ENCODE assay signal across 11 cellular contexts in the genomic region with DNA sequence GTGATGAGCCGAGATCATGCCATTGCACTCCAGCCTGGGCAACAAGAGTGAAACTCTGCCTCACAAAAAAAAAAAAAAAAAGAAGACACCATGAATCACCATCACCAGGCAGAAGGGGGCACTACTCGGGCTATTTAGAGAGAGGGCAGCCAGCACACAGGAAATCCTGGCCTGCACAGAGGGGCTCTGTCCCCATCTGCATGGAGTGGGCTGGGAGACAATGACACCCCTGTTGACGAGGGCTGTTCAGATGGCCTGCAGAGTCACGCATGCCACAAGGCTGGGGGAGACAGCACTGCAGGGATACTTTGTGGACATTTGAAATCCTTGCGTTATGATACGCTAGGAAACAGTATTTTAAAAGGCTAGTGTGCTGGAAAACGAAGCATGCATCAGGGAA. TPM values are rescaled to one million over a fixed set of nuclear protein-coding genes. Genes with fewer than 3 reads are reported as not detected.
A peak's percentile ranks its signal among the peaks of the same experiment; 100 is the strongest.
DNase-seq lines count a peak whose midpoint lies in the region; ATAC-seq and TF ChIP-seq lines count a peak whose summit lies in the region.
"Had no signal": no experiment of that assay in that cellular context is flagged by ENCODE, and none has a peak within 500 bp of the region (broad histone marks: within the 10 kb centered on the region; RNA-seq: fewer than 3 reads in every experiment).

No MANE protein-coding gene starts in this region.

- ATAC-seq in GM21529 (IDR thresholded peaks at IDR 0.05; ENCODE audit: unreplicated experiment), result no peak
- ATAC-seq in GM21367 (IDR thresholded peaks at IDR 0.05; ENCODE audit: unreplicated experiment), result no peak
- ATAC-seq: stimulated activated naive B cell treated with anti-CD40 and anti-IgM and Interleukin-4, amounts not matched to agents 10 μg/mL and 1 μg/mL and 100 μg/mL, for 72 hours had no signal

- H3K4me3 ChIP-seq in Caco-2 (ENCODE audit: low read depth, low read length), result no peak overlapping the region
- H3K4me3 ChIP-seq in dorsolateral prefrontal cortex, result peak overlapping the region in 1 of 59 donors; percentile 7
- no peak overlapping the region for H3K4me3 ChIP-seq in Peyer's patch
- H3K4me3 ChIP-seq: adrenal gland had no signal

- H3K27ac ChIP-seq in dorsolateral prefrontal cortex, result peak overlapping the region; percentile 71 to 100 (median 95)
- H3K27ac ChIP-seq in Peyer's patch, result no peak overlapping the region
- H3K27ac ChIP-seq: adrenal gland had no signal

- intact Hi-C loops in Caco-2 (cut with micrococcal nuclease; ENCODE audit: unreplicated experiment), result no loop called here
- intact Hi-C loops in dorsolateral prefrontal cortex (cut with DNase I), result no loop called here

- H3K4me1 ChIP-seq in Caco-2 (peaks cover 35% of the 10 kb centered on the region), Peyer's patch (peaks cover 6 to 39% (median 23%) of the 10 kb centered on the region in 4 donors)

- H3K36me3 Mint-ChIP-seq in Caco-2 (ENCODE audit: insufficient read depth, unreplicated experiment), result peaks cover under 1% of the 10 kb centered on the region
- H3K36me3 Mint-ChIP-seq: stimulated activated naive B cell treated with anti-CD40 and anti-IgM and Interleukin-4, amounts not matched to agents 10 μg/mL and 1 μg/mL and 100 μg/mL, for 72 hours had no signal

- CTCF ChIA-PET in Caco-2 (lab: Charles Lee), result interaction anchor here (0.6 kb wide), 1 partner anchor 9 kb away, joined by 4 read pairs; no protein-coding TSS in a partner anchor

- H3K27me3 Mint-ChIP-seq in Caco-2 (ENCODE audit: insufficient read depth, unreplicated experiment), result no peaks in the 10 kb centered on the region

- H3K36me3 ChIP-seq in Caco-2 (ENCODE audit: control insufficient read depth, insufficient read depth, low read length), result no peaks in the 10 kb centered on the region
- H3K36me3 ChIP-seq in Peyer's patch, result no peaks in the 10 kb centered on the region
- H3K36me3 ChIP-seq: adrenal gland had no signal

- no peaks in the 10 kb centered on the region for H3K27me3 ChIP-seq in Caco-2 (replicated peaks; ENCODE audit: control insufficient read depth, insufficient read depth, low read length)
- H3K27me3 ChIP-seq in dorsolateral prefrontal cortex, result no peaks in the 10 kb centered on the region
- H3K27me3 ChIP-seq in Peyer's patch, result no peaks in the 10 kb centered on the region
- H3K27me3 ChIP-seq: adrenal gland had no signal

- no peak for TF ChIP-seq CTCF in Caco-2 (IDR thresholded peaks at IDR 0.05; ENCODE audit: insufficient read depth in 1 of 2, low read depth in 1 of 2, low read length in 1 of 2, severe bottlenecking in 1 of 2, unreplicated experiment in 1 of 2)
- peak in 54 of 56 donors; percentile 25 to 73 (median 50) for TF ChIP-seq CTCF in dorsolateral prefrontal cortex (IDR thresholded peaks at IDR 0.05 in 54 of 56, conservative IDR thresholded peaks at IDR 0.05 in 2 of 56; ENCODE audit: low read depth in 1 of 56, partially characterized antibody in 56 of 56)
- TF ChIP-seq CTCF in Peyer's patch (IDR thresholded peaks at IDR 0.05), result no peak

- H3K4me1 Mint-ChIP-seq in Caco-2 (ENCODE audit: low read depth, unreplicated experiment), result peaks cover 30% of the 10 kb centered on the region

- POLR2A ChIA-PET in Caco-2 (lab: Charles Lee), result no interaction called here

- H3K4me3 Mint-ChIP-seq in Caco-2 (ENCODE audit: unreplicated experiment), result no peak overlapping the region
- H3K4me3 Mint-ChIP-seq: stimulated activated naive B cell treated with anti-CD40 and anti-IgM and Interleukin-4, amounts not matched to agents 10 μg/mL and 1 μg/mL and 100 μg/mL, for 72 hours had no signal

- DNase-seq in Caco-2 (no peak), NAMALWA (ENCODE audit: low spot score) (peak; percentile 22), dorsolateral prefrontal cortex (peak in 9 of 10 donors; percentile 73 to 95 (median 90)), occipital lobe (lab: John Stamatoyannopoulos, UW) (peak; percentile 81), Peyer's patch (no peak), NOMO-1 treated with DMSO at 0.1 percent for 48 hours (lab: John Stamatoyannopoulos, UW; ENCODE audit: unreplicated experiment) (no peak)
- DNase-seq: adrenal gland; NCI-H1930; stimulated activated naive B cell treated with anti-CD40 and anti-IgM and Interleukin-4, amounts not matched to agents 10 μg/mL and 1 μg/mL and 100 μg/mL, for 72 hours had no signal

- BruUV-seq in Caco-2 (replicated peaks; lab: Mats Ljungman, UMichigan), result no TSS peak

- no peaks in the 10 kb centered on the region for H3K9me3 Mint-ChIP-seq in Caco-2 (ENCODE audit: unreplicated experiment)
- H3K9me3 Mint-ChIP-seq: stimulated activated naive B cell treated with anti-CD40 and anti-IgM and Interleukin-4, amounts not matched to agents 10 μg/mL and 1 μg/mL and 100 μg/mL, for 72 hours had no signal

- H3K9me3 ChIP-seq in Caco-2 (no peaks in the 10 kb centered on the region), Peyer's patch (no peaks in the 10 kb centered on the region)
- H3K9me3 ChIP-seq: adrenal gland had no signal

- TF ChIP-seq POLR2A in Peyer's patch (IDR thresholded peaks at IDR 0.05), result no peak

- peak overlapping the region; percentile 15 for H3K27ac Mint-ChIP-seq in Caco-2 (ENCODE audit: unreplicated experiment)
- H3K27ac Mint-ChIP-seq: stimulated activated naive B cell treated with anti-CD40 and anti-IgM and Interleukin-4, amounts not matched to agents 10 μg/mL and 1 μg/mL and 100 μg/mL, for 72 hours had no signal

RNA-seq across cellular contexts. Expression of gene CUEDC1, which starts 48.3 kb away (rescaled TPM):
- total RNA-seq in Caco-2 (2022) (27.5 TPM in 2 replicates), dorsolateral prefrontal cortex (100 to 1,000 TPM in 1 of 120 experiments, 10 to 100 TPM in 119; 17.3 to 105 (median 33.6) TPM), occipital lobe (10.9 TPM), Peyer's patch (10 to 100 TPM; 10.2 to 45.4 (median 19.2) TPM)

RNA-seq across cellular contexts. Expression of gene MRPS23, which starts 57.1 kb away (rescaled TPM):
- total RNA-seq in Caco-2 (2022) (72.9 and 75.1 TPM in 2 replicates), dorsolateral prefrontal cortex (10 to 100 TPM; 32.8 to 72.7 (median 51.3) TPM), occipital lobe (27.9 TPM), Peyer's patch (1 to 10 TPM in 3 of 4 donors, under 1 TPM in 1; 0.83 to 7.4 (median 5.2) TPM)

Comparison
In these comparisons a context has a peak if more than half of its experiments do, and no peak if none do; other contexts are left out.
1. DNase-seq: peak in NAMALWA (single experiment), dorsolateral prefrontal cortex (9 of 10) and occipital lobe (single experiment); none in Caco-2 (0 of 2), Peyer's patch (0 of 3) and NOMO-1 treated with DMSO at 0.1 percent for 48 hours (single experiment).
2. CTCF ChIP-seq: peak in dorsolateral prefrontal cortex (54 of 56); none in Caco-2 (0 of 2) and Peyer's patch (0 of 6).
3. H3K27ac ChIP-seq: peak in dorsolateral prefrontal cortex (59 of 59); none in Peyer's patch (0 of 4).